Comparison of ENCODE assay signal across 35 cellular contexts in genomic region chr20:52533401-52533800, GRCh38.
"Had no signal": no experiment of that assay in that cellular context is flagged by ENCODE, and none has a peak within 500 bp of the region (broad histone marks: within the 10 kb centered on the region; RNA-seq: fewer than 3 reads in every experiment).

No MANE protein-coding gene starts in this region.

- H3K36me3 ChIP-seq: MG63 had no signal

- H3K9ac ChIP-seq: KMS-11 had no signal

- H3K9me3 ChIP-seq: MG63 had no signal

- DNase-seq: Karpas-422, Kasumi-1, MG63, MM.1S, MV-4-11, NCI-H1048, NCI-H1092, NCI-H1092 treated with DMSO at 0.1 percent for 48 hours, NCI-H1105, NCI-H1105 treated with DMSO at 0.1 percent for 48 hours, NCI-H1417, NCI-H1417 treated with DMSO at 0.1 percent for 48 hours, NCI-H1436, NCI-H1436 treated with DMSO at 0.1 percent for 48 hours, NCI-H146, NCI-H1694, NCI-H1694 treated with DMSO at 0.1 percent for 48 hours, NCI-H187, NCI-H187 treated with DMSO at 0.1 percent for 48 hours, NCI-H1930, NCI-H2029 treated with DMSO at 0.1 percent for 48 hours, NCI-H2081, NCI-H2081 treated with DMSO at 0.1 percent for 48 hours, NCI-H2107, NCI-H2171, NCI-H2171 treated with DMSO at 0.1 percent for 48 hours, NCI-H2227 treated with DMSO at 0.1 percent for 48 hours, NCI-H226, NCI-H345, NCI-H446, NCI-H446 treated with DMSO at 0.1 percent for 48 hours, NCI-H510A, NCI-H510A treated with DMSO at 0.1 percent for 48 hours, NCI-H524 had no signal

- H3K4me3 ChIP-seq: MG63 had no signal

- H3K4me2 ChIP-seq: KMS-11 had no signal

- H3K27ac ChIP-seq: KMS-11 had no signal
